ENCODE assay signal across 31 cellular contexts in genomic region chr9:117008461-117008860, GRCh38.
"Had no signal": no experiment of that assay in that cellular context is flagged by ENCODE, and none has a peak within 500 bp of the region (broad histone marks: within the 10 kb centered on the region; RNA-seq: fewer than 3 reads in every experiment).

No MANE protein-coding gene starts in this region.

- H3K4me3 ChIP-seq: ascending aorta, breast epithelium, cardiac muscle cell, colonic mucosa, esophagus squamous epithelium, gastroesophageal sphincter had no signal

- H3K36me3 ChIP-seq: ascending aorta, breast epithelium, cardiac muscle cell, colonic mucosa, esophagus squamous epithelium, gastroesophageal sphincter had no signal

- DNase-seq: activated CD4-positive, alpha-beta memory T cell treated with anti-CD3 and anti-CD28 coated beads, Interleukin-2, amount 10 ng/mL, durations not matched to agents 7 days and 5 days; activated CD4-positive, alpha-beta T cell treated with anti-CD3 and anti-CD28 coated beads for 1 hour; activated CD4-positive, alpha-beta T cell treated with anti-CD3 and anti-CD28 coated beads for 4 hours; activated CD4-positive, alpha-beta T cell treated with anti-CD3 and anti-CD28 coated beads, Interleukin-2, amount 10 ng/mL, durations not matched to agents 7 days and 5 days; activated CD4-positive, alpha-beta T cell treated with anti-CD3 and anti-CD28 coated beads, Interleukin-2, amount 50 U/mL, for 4 hours; activated CD8-positive, alpha-beta memory T cell treated with anti-CD3 and anti-CD28 coated beads, Interleukin-2, amount 50 U/mL, for 48 hours; activated gamma-delta T cell; activated naive CD4-positive, alpha-beta T cell; activated naive CD4-positive, alpha-beta T cell treated with anti-CD3 and anti-CD28 coated beads, Interleukin-2, amount 10 ng/mL, durations not matched to agents 7 days and 5 days; activated naive CD8-positive, alpha-beta T cell treated with anti-CD3 and anti-CD28 coated beads, Interleukin-2, amount 10 ng/mL, durations not matched to agents 7 days and 5 days; activated T-cell treated with anti-CD3 and anti-CD28 coated beads for 4 hours; activated T-cell treated with anti-CD3 and anti-CD28 coated beads, Interleukin-2, amount 50 U/mL, for 24 hours; activated T-cell treated with anti-CD3 and anti-CD28 coated beads, Interleukin-2, amount 50 U/mL, for 72 hours; central memory CD4-positive, alpha-beta T cell; cerebellar nuclear complex; colonic mucosa; effector CD8-positive, alpha-beta T cell; esophagus squamous epithelium; foreskin melanocyte; T-helper 1 cell; T-helper 17 cell; T1000; WERI-Rb-1 had no signal

- H3K27me3 Mint-ChIP-seq: activated CD4-positive, alpha-beta memory T cell treated with anti-CD3 and anti-CD28 coated beads, Interleukin-2, amount 10 ng/mL, durations not matched to agents 7 days and 5 days; activated CD4-positive, alpha-beta T cell treated with anti-CD3 and anti-CD28 coated beads, Interleukin-2, amount 10 ng/mL, durations not matched to agents 7 days and 5 days; activated naive CD4-positive, alpha-beta T cell treated with anti-CD3 and anti-CD28 coated beads, Interleukin-2, amount 10 ng/mL, durations not matched to agents 7 days and 5 days; activated naive CD8-positive, alpha-beta T cell treated with anti-CD3 and anti-CD28 coated beads, Interleukin-2, amount 10 ng/mL, durations not matched to agents 7 days and 5 days; activated T-cell treated with anti-CD3 and anti-CD28 coated beads, Interleukin-2, amount 50 U/mL, for 24 hours; brain; T-helper 17 cell had no signal

- H3K27ac Mint-ChIP-seq: activated CD4-positive, alpha-beta memory T cell treated with anti-CD3 and anti-CD28 coated beads, Interleukin-2, amount 10 ng/mL, durations not matched to agents 7 days and 5 days; activated CD4-positive, alpha-beta T cell treated with anti-CD3 and anti-CD28 coated beads, Interleukin-2, amount 10 ng/mL, durations not matched to agents 7 days and 5 days; activated naive CD4-positive, alpha-beta T cell treated with anti-CD3 and anti-CD28 coated beads, Interleukin-2, amount 10 ng/mL, durations not matched to agents 7 days and 5 days; activated naive CD4-positive, alpha-beta T cell treated with anti-CD3 and anti-CD28 coated beads, Interleukin-2, amount 50 U/mL, for 72 hours; activated naive CD8-positive, alpha-beta T cell treated with anti-CD3 and anti-CD28 coated beads, Interleukin-2, amount 10 ng/mL, durations not matched to agents 7 days and 5 days; activated T-cell treated with anti-CD3 and anti-CD28 coated beads, Interleukin-2, amount 50 U/mL, for 24 hours; activated T-cell treated with anti-CD3 and anti-CD28 coated beads, Interleukin-2, amount 50 U/mL, for 72 hours; brain; T-helper 17 cell; T-helper 2 cell treated with Interferon-gamma antibody and Interleukin-4, amounts not matched to agents 5 μg/mL and 100 μg/mL, for 36 hours had no signal

- H3K36me3 Mint-ChIP-seq: activated naive CD4-positive, alpha-beta T cell treated with anti-CD3 and anti-CD28 coated beads, Interleukin-2, amount 10 ng/mL, durations not matched to agents 7 days and 5 days; activated naive CD8-positive, alpha-beta T cell treated with anti-CD3 and anti-CD28 coated beads, Interleukin-2, amount 10 ng/mL, durations not matched to agents 7 days and 5 days; brain had no signal

- ATAC-seq: activated naive CD4-positive, alpha-beta T cell treated with anti-CD3 and anti-CD28 coated beads, Interleukin-2, amount 50 U/mL, for 72 hours; activated T-cell treated with anti-CD3 and anti-CD28 coated beads, Interleukin-2, amount 50 U/mL, for 72 hours; gastroesophageal sphincter; T-helper 17 cell had no signal

- H3K4me1 ChIP-seq: ascending aorta, breast epithelium, colonic mucosa, esophagus squamous epithelium, gastroesophageal sphincter had no signal

- H3K27ac ChIP-seq: ascending aorta, breast epithelium, cardiac muscle cell, colonic mucosa, epithelial cell of prostate, esophagus squamous epithelium, gastroesophageal sphincter, WERI-Rb-1 had no signal

- H3K4me1 Mint-ChIP-seq: activated CD4-positive, alpha-beta memory T cell treated with anti-CD3 and anti-CD28 coated beads, Interleukin-2, amount 10 ng/mL, durations not matched to agents 7 days and 5 days; activated CD4-positive, alpha-beta T cell treated with anti-CD3 and anti-CD28 coated beads, Interleukin-2, amount 10 ng/mL, durations not matched to agents 7 days and 5 days; activated naive CD4-positive, alpha-beta T cell treated with anti-CD3 and anti-CD28 coated beads, Interleukin-2, amount 10 ng/mL, durations not matched to agents 7 days and 5 days; activated naive CD8-positive, alpha-beta T cell treated with anti-CD3 and anti-CD28 coated beads, Interleukin-2, amount 10 ng/mL, durations not matched to agents 7 days and 5 days; brain; T-helper 17 cell had no signal

- H3K9me3 Mint-ChIP-seq: activated CD4-positive, alpha-beta memory T cell treated with anti-CD3 and anti-CD28 coated beads, Interleukin-2, amount 10 ng/mL, durations not matched to agents 7 days and 5 days; activated CD4-positive, alpha-beta T cell treated with anti-CD3 and anti-CD28 coated beads, Interleukin-2, amount 10 ng/mL, durations not matched to agents 7 days and 5 days; brain; T-helper 2 cell treated with Interferon-gamma antibody and Interleukin-4, amounts not matched to agents 5 μg/mL and 100 μg/mL, for 36 hours had no signal

- H3K27me3 ChIP-seq: ascending aorta, breast epithelium, cardiac muscle cell, colonic mucosa, esophagus squamous epithelium, gastroesophageal sphincter had no signal

- H3K4me3 Mint-ChIP-seq: activated CD4-positive, alpha-beta memory T cell treated with anti-CD3 and anti-CD28 coated beads, Interleukin-2, amount 10 ng/mL, durations not matched to agents 7 days and 5 days; activated CD4-positive, alpha-beta T cell treated with anti-CD3 and anti-CD28 coated beads, Interleukin-2, amount 10 ng/mL, durations not matched to agents 7 days and 5 days; activated naive CD4-positive, alpha-beta T cell treated with anti-CD3 and anti-CD28 coated beads, Interleukin-2, amount 10 ng/mL, durations not matched to agents 7 days and 5 days; activated naive CD8-positive, alpha-beta T cell treated with anti-CD3 and anti-CD28 coated beads, Interleukin-2, amount 10 ng/mL, durations not matched to agents 7 days and 5 days; activated T-cell treated with anti-CD3 and anti-CD28 coated beads, Interleukin-2, amount 50 U/mL, for 24 hours; activated T-cell treated with anti-CD3 and anti-CD28 coated beads, Interleukin-2, amount 50 U/mL, for 72 hours; brain; T-helper 17 cell; T-helper 2 cell treated with Interferon-gamma antibody and Interleukin-4, amounts not matched to agents 5 μg/mL and 100 μg/mL, for 36 hours had no signal
